1 cellular context compared by ENCODE assay signal in the genomic region with DNA sequence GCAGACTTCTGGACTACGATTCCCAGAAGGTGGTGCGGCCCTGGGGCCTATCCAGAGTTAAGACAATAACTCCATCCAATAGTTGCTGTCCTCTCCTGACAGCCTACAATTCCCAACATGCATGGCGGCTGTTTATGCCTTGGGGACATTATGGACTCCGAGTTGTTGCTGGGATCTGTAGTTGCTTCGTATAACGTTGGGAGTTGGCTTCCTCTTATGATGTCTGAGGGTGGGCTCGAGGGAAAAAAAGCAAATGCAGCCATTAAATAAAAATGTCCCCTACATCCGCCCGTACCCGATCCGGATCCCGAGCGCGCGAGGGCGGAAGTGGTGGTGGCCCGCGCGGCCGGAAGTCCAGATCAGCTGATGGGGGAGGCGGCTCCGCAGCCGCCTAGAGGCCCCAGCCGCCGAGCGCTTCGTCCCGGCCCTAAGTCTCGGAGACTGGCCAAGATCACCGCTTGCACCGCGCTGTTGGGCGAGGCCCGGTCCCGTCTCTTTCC.
TF ChIP-seq lines count a peak whose summit lies in the region.

TSS of gene ZSWIM8 (plus strand) at position 386 of the 500 bp plus-strand sequence. CDS start 273 bp downstream, outside the sequence.

TF ChIP-seq in GM23338, 12 proteins besides CTCF, POLR2A, EP300 and RAD21 (continued from another document):
- peak; percentile 93 for TF ChIP-seq ETS1 (IDR thresholded peaks at IDR 0.05)
- no peak for TF ChIP-seq NANOG (IDR thresholded peaks at IDR 0.05; ENCODE audit: borderline replicate concordance)
- TF ChIP-seq POLR2AphosphoS5 (IDR thresholded peaks at IDR 0.05; ENCODE audit: low read depth), result peak; percentile 53
- TF ChIP-seq ZNF114 (CRISPR knock-in tag; IDR thresholded peaks at IDR 0.05), result no peak
